ENCODE assay signal across 8 cellular contexts in genomic region chr22:40043086-40043485, GRCh38. TPM values are rescaled to one million over a fixed set of nuclear protein-coding genes. Genes with fewer than 3 reads are reported as not detected.
A peak's percentile ranks its signal among the peaks of the same experiment; 100 is the strongest.
DNase-seq lines count a peak whose midpoint lies in the region; ATAC-seq and TF ChIP-seq lines count a peak whose summit lies in the region.

No MANE protein-coding gene starts in this region.

- 33 to 34% methylated on average over 8 of the region's 8 CpGs for WGBS in upper lobe of left lung, 2 donors

- CTCF ChIA-PET in activated naive CD4-positive, alpha-beta T cell treated with anti-CD3 and anti-CD28 coated beads, Interleukin-2, amount 10 ng/mL, durations not matched to agents 7 days and 5 days (lab: Charles Lee) = interaction anchor here (1.5 to 2.4 kb wide), 3 partner anchors 18 to 305 kb away, joined by 6 to 28 read pairs (median 8); partner anchors contain the start of gene TNRC6B

- H3K4me1 Mint-ChIP-seq in activated naive CD4-positive, alpha-beta T cell treated with anti-CD3 and anti-CD28 coated beads, Interleukin-2, amount 10 ng/mL, durations not matched to agents 7 days and 5 days = peaks cover 32% of the 10 kb centered on the region
- H3K4me1 Mint-ChIP-seq in activated naive CD8-positive, alpha-beta T cell treated with anti-CD3 and anti-CD28 coated beads, Interleukin-2, amount 10 ng/mL, durations not matched to agents 7 days and 5 days = peaks cover 28% of the 10 kb centered on the region

- no peak for TF ChIP-seq EP300 in upper lobe of left lung (IDR thresholded peaks at IDR 0.05)

- no peak for ATAC-seq in activated naive CD8-positive, alpha-beta T cell treated with anti-CD3 and anti-CD28 coated beads, Interleukin-2, amount 10 ng/mL, durations not matched to agents 7 days and 5 days (ENCODE audit: low read depth)
- peak; percentile 37 to 43 for ATAC-seq in lower lobe of right lung
- peak in 1 of 2 donors; percentile 42 for ATAC-seq in upper lobe of left lung (ENCODE audit: low FRiP score in 2 of 2)
- ATAC-seq in HG03432 (IDR thresholded peaks at IDR 0.05; ENCODE audit: unreplicated experiment) = no peak

- POLR2A ChIA-PET in activated naive CD8-positive, alpha-beta T cell treated with anti-CD3 and anti-CD28 coated beads, Interleukin-2, amount 10 ng/mL, durations not matched to agents 7 days and 5 days (lab: Charles Lee) = interaction anchor here (1.0 to 5.2 kb wide), 12 partner anchors 12 to 523 kb away, joined by 4 to 104 read pairs (median 10); partner anchors contain the start of genes ADSL, ATF4 and TNRC6B

- peak overlapping the region; percentile 71 for H3K4me3 ChIP-seq in lower lobe of right lung
- H3K4me3 ChIP-seq in upper lobe of left lung = peak overlapping the region in 3 of 4 donors; percentile 92 to 96 (median 96)

- no peak for DNase-seq in activated naive CD4-positive, alpha-beta T cell treated with anti-CD3 and anti-CD28 coated beads, Interleukin-2, amount 10 ng/mL, durations not matched to agents 7 days and 5 days
- no peak for DNase-seq in activated naive CD4-positive, alpha-beta T cell treated with Interleukin-2 at 50 U/mL for 16 hours
- no peak for DNase-seq in activated naive CD8-positive, alpha-beta T cell treated with anti-CD3 and anti-CD28 coated beads, Interleukin-2, amount 10 ng/mL, durations not matched to agents 7 days and 5 days
- DNase-seq in lower lobe of right lung (no peak), upper lobe of left lung (peak in 1 of 2 donors; percentile 24), activated gamma-delta T cell treated with Interleukin-2 at 50 U/mL for 16 hours (no peak), DMS114 treated with DMSO at 0.1 percent for 48 hours (lab: John Stamatoyannopoulos, UW; ENCODE audit: unreplicated experiment) (no peak)

- H3K27me3 Mint-ChIP-seq in activated naive CD4-positive, alpha-beta T cell treated with anti-CD3 and anti-CD28 coated beads, Interleukin-2, amount 10 ng/mL, durations not matched to agents 7 days and 5 days = peaks cover 34% of the 10 kb centered on the region
- peaks cover 8% of the 10 kb centered on the region for H3K27me3 Mint-ChIP-seq in activated naive CD8-positive, alpha-beta T cell treated with anti-CD3 and anti-CD28 coated beads, Interleukin-2, amount 10 ng/mL, durations not matched to agents 7 days and 5 days

- H3K27me3 ChIP-seq in lower lobe of right lung (ENCODE audit: low read depth) (peaks cover 7% of the 10 kb centered on the region), upper lobe of left lung (no peaks in the 10 kb centered on the region)

- H3K36me3 ChIP-seq in lower lobe of right lung = no peaks in the 10 kb centered on the region
- no peaks in the 10 kb centered on the region for H3K36me3 ChIP-seq in upper lobe of left lung

- H3K27ac ChIP-seq in lower lobe of right lung = peak overlapping the region; percentile 95
- peak overlapping the region; percentile 89 to 99 (median 96) for H3K27ac ChIP-seq in upper lobe of left lung

- intact Hi-C loops in lower lobe of right lung (cut with DNase I) = no loop called here

- H3K36me3 Mint-ChIP-seq in activated naive CD4-positive, alpha-beta T cell treated with anti-CD3 and anti-CD28 coated beads, Interleukin-2, amount 10 ng/mL, durations not matched to agents 7 days and 5 days = peaks cover 6% of the 10 kb centered on the region
- peaks cover 4% of the 10 kb centered on the region for H3K36me3 Mint-ChIP-seq in activated naive CD8-positive, alpha-beta T cell treated with anti-CD3 and anti-CD28 coated beads, Interleukin-2, amount 10 ng/mL, durations not matched to agents 7 days and 5 days

- H3K4me1 ChIP-seq in lower lobe of right lung (peaks cover 51% of the 10 kb centered on the region), upper lobe of left lung (peaks cover 23 to 45% (median 36%) of the 10 kb centered on the region in 4 donors)

- H3K9me3 ChIP-seq in lower lobe of right lung (no peaks in the 10 kb centered on the region), upper lobe of left lung (no peaks in the 10 kb centered on the region)

- no peaks in the 10 kb centered on the region for H3K9me3 Mint-ChIP-seq in activated naive CD4-positive, alpha-beta T cell treated with anti-CD3 and anti-CD28 coated beads, Interleukin-2, amount 10 ng/mL, durations not matched to agents 7 days and 5 days
- no peaks in the 10 kb centered on the region for H3K9me3 Mint-ChIP-seq in activated naive CD8-positive, alpha-beta T cell treated with anti-CD3 and anti-CD28 coated beads, Interleukin-2, amount 10 ng/mL, durations not matched to agents 7 days and 5 days

- peak overlapping the region; percentile 86 for H3K4me3 Mint-ChIP-seq in activated naive CD4-positive, alpha-beta T cell treated with anti-CD3 and anti-CD28 coated beads, Interleukin-2, amount 10 ng/mL, durations not matched to agents 7 days and 5 days
- peak overlapping the region; percentile 95 for H3K4me3 Mint-ChIP-seq in activated naive CD8-positive, alpha-beta T cell treated with anti-CD3 and anti-CD28 coated beads, Interleukin-2, amount 10 ng/mL, durations not matched to agents 7 days and 5 days

- no peak for TF ChIP-seq POLR2A in upper lobe of left lung (IDR thresholded peaks at IDR 0.05)

- no peak for TF ChIP-seq CTCF in lower lobe of right lung (IDR thresholded peaks at IDR 0.05)
- TF ChIP-seq CTCF in upper lobe of left lung (IDR thresholded peaks at IDR 0.05) = no peak

- H3K27ac Mint-ChIP-seq in activated naive CD4-positive, alpha-beta T cell treated with anti-CD3 and anti-CD28 coated beads, Interleukin-2, amount 10 ng/mL, durations not matched to agents 7 days and 5 days = peak overlapping the region; percentile 97
- H3K27ac Mint-ChIP-seq in activated naive CD8-positive, alpha-beta T cell treated with anti-CD3 and anti-CD28 coated beads, Interleukin-2, amount 10 ng/mL, durations not matched to agents 7 days and 5 days = peak overlapping the region; percentile 100

RNA-seq across cellular contexts. Expression of gene FAM83F, which starts 48.3 kb away (rescaled TPM):
- under 1 TPM; 0.20 to 0.30 TPM for total RNA-seq in activated naive CD8-positive, alpha-beta T cell treated with anti-CD3 and anti-CD28 coated beads, Interleukin-2, amount 10 ng/mL, durations not matched to agents 7 days and 5 days
- total RNA-seq in lower lobe of right lung (1.4 TPM), upper lobe of left lung (1 to 10 TPM in 2 of 6 donors, under 1 TPM in 4; 0.23 to 2.8 (median 0.67) TPM)

Comparison
In these comparisons a context has a peak if more than half of its experiments do, and no peak if none do; other contexts are left out.
1. ATAC-seq: peak in lower lobe of right lung (2 of 2); none in activated naive CD8-positive, alpha-beta T cell treated with anti-CD3 and anti-CD28 coated beads, Interleukin-2, amount 10 ng/mL, durations not matched to agents 7 days and 5 days (single experiment) and HG03432 (single experiment).